ENCODE assay signal across 8 cellular contexts in genomic region chr2:192286093-192286701, GRCh38.
DNase-seq lines count a peak whose midpoint lies in the region; ATAC-seq and TF ChIP-seq lines count a peak whose summit lies in the region.

No MANE protein-coding gene starts in this region.

- BruUV-seq in Calu3 (replicated peaks; lab: Mats Ljungman, UMichigan): no TSS peak

- CTCF ChIA-PET in Calu3 (lab: Charles Lee): no interaction called here

- no peak for TF ChIP-seq POLR2A in GM18505 (IDR thresholded peaks at IDR 0.05; ENCODE audit: borderline replicate concordance, extremely low read depth, insufficient read depth, insufficient read length)

- no peak overlapping the region for H3K27ac Mint-ChIP-seq in Calu3 (ENCODE audit: unreplicated experiment)

- no peaks in the 10 kb centered on the region for H3K27me3 Mint-ChIP-seq in Calu3 (ENCODE audit: unreplicated experiment)

- no peaks in the 10 kb centered on the region for H3K9me3 Mint-ChIP-seq in Calu3 (ENCODE audit: low read depth, unreplicated experiment)

- DNase-seq in COR-L47 (lab: John Stamatoyannopoulos, UW) (peak; percentile 23), SK-N-DZ (ENCODE audit: low spot score) (peak; percentile 43), inferior parietal cortex (ENCODE audit: extremely low spot score) (peak; percentile 70), NOMO-1 treated with DMSO at 0.1 percent for 48 hours (lab: John Stamatoyannopoulos, UW; ENCODE audit: unreplicated experiment) (no peak), Calu3 (no peak)

- H3K36me3 Mint-ChIP-seq in Calu3 (ENCODE audit: insufficient read depth, unreplicated experiment): no peaks in the 10 kb centered on the region

- intact Hi-C loops in Calu3 (cut with micrococcal nuclease; ENCODE audit: unreplicated experiment): loop anchor here (1.0 kb wide), 2 partner anchors 96 to 475 kb away; no protein-coding TSS in a partner anchor

- ATAC-seq in HG03175 (IDR thresholded peaks at IDR 0.05; ENCODE audit: unreplicated experiment) (peak; percentile 41), GM18505 (IDR thresholded peaks at IDR 0.05; ENCODE audit: unreplicated experiment) (no peak), HG03457 (IDR thresholded peaks at IDR 0.05; ENCODE audit: unreplicated experiment) (no peak)

- H3K4me1 Mint-ChIP-seq in Calu3 (ENCODE audit: low read depth, unreplicated experiment): peaks cover 8% of the 10 kb centered on the region

- no peak overlapping the region for H3K4me3 Mint-ChIP-seq in Calu3 (ENCODE audit: low read depth, unreplicated experiment)

- TF ChIP-seq CTCF in Calu3 (IDR thresholded peaks at IDR 0.05; ENCODE audit: unreplicated experiment): no peak

Comparison
In these comparisons a context has a peak if more than half of its experiments do, and no peak if none do; other contexts are left out.
1. DNase-seq: peak in COR-L47 (single experiment), SK-N-DZ (single experiment) and inferior parietal cortex (single experiment); none in NOMO-1 treated with DMSO at 0.1 percent for 48 hours (single experiment) and Calu3 (single experiment).